ENCODE assay signal across 9 cellular contexts in the genomic region with DNA sequence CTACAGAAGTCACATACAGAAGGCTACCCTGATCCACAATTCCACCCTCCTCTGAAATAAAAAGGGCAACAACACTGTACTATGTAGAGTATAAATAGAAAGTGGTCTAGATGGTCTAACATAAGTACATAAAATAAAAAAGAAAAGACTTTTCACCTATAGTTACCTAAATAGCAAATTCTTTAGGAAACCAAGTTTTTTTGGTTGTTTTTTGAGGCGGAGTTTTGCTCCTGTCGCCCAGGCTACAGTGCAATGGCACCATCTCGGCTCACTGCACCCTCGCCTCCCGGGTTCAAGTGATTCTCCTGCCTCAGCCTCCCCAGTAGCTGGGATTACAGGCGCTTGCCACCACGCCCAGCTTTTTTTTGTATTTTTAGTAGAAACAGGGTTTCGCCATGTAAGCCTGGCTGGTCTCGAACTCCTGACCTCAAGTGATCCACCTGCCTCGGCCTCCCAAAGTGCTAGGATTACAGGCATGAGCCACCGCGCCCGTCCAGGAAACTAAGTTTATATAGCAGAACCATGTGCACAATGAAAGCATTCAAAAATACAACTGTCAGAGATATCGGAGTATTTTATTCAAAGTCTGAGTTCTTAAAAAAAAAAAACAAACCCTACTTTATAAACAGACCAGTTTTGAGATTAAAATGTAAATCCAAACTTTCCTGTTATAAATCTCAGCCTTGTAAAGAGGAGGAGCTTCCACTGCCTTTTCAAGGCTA. TPM values are rescaled to one million over a fixed set of nuclear protein-coding genes. Genes with fewer than 3 reads are reported as not detected.
A peak's percentile ranks its signal among the peaks of the same experiment; 100 is the strongest.
DNase-seq lines count a peak whose midpoint lies in the region; ATAC-seq, FAIRE-seq and TF ChIP-seq lines count a peak whose summit lies in the region.
"Had no signal": no experiment of that assay in that cellular context is flagged by ENCODE, and none has a peak within 500 bp of the region (broad histone marks: within the 10 kb centered on the region; RNA-seq: fewer than 3 reads in every experiment).

No MANE protein-coding gene starts in this region.

- H3K36me3 ChIP-seq in right atrium auricular region (no peaks in the 10 kb centered on the region), bronchial epithelial cell (ENCODE audit: control insufficient read depth, insufficient read depth, low read length) (peaks cover 4% of the 10 kb centered on the region), mucosa of rectum (ENCODE audit: control insufficient read depth in 2 of 2, insufficient read depth in 2 of 2, low read length in 2 of 2) (peaks cover 0 to 5% of the 10 kb centered on the region in 2 donors)

- H3K4me3 ChIP-seq in right atrium auricular region: peak overlapping the region; percentile 92 to 97
- peak overlapping the region; percentile 93 for H3K4me3 ChIP-seq in bronchial epithelial cell (ENCODE audit: low read depth, low read length)
- peak overlapping the region; percentile 76 to 89 for H3K4me3 ChIP-seq in mucosa of rectum (ENCODE audit: low read length in 2 of 2)

- H3K9ac ChIP-seq in mucosa of rectum (ENCODE audit: low read depth in 1 of 2, low read length in 2 of 2): peak overlapping the region in 1 of 2 donors; percentile 73

- H3K4me1 ChIP-seq in right atrium auricular region (peaks cover 0 to 33% of the 10 kb centered on the region in 2 donors), mucosa of rectum (ENCODE audit: control insufficient read depth in 2 of 2, insufficient read depth in 2 of 2, low read length in 2 of 2) (peaks cover 24 to 29% of the 10 kb centered on the region in 2 donors)

- intact Hi-C loops in cardiac septum (cut with DNase I): loop anchor here (2.0 to 10.0 kb wide), 5 partner anchors 82 to 393 kb away; a partner anchor contains a TSS

- DNase-seq in right atrium auricular region (ENCODE audit: low spot score) (no peak), cardiac septum (ENCODE audit: low spot score) (no peak), bronchial epithelial cell (ENCODE audit: low read depth) (no peak), NOMO-1 treated with dmso at 0.1 percent for 144 hours (lab: John Stamatoyannopoulos, UW; ENCODE audit: unreplicated experiment) (no peak), MV-4-11 (lab: John Stamatoyannopoulos, UW) (no peak)

- peak overlapping the region; percentile 100 for H3K27ac ChIP-seq in right atrium auricular region
- peak overlapping the region; percentile 99 for H3K27ac ChIP-seq in mucosa of rectum (ENCODE audit: low read depth in 2 of 2, low read length in 2 of 2)

- no peak for TF ChIP-seq CTCF in right atrium auricular region (IDR thresholded peaks at IDR 0.05)
- TF ChIP-seq CTCF in bronchial epithelial cell (IDR thresholded peaks at IDR 0.05; ENCODE audit: insufficient read depth, low read length, severe bottlenecking): no peak

- H3K27me3 ChIP-seq in right atrium auricular region (no peaks in the 10 kb centered on the region), bronchial epithelial cell (ENCODE audit: control insufficient read depth, insufficient read depth, low read length) (no peaks in the 10 kb centered on the region), mucosa of rectum (ENCODE audit: control insufficient read depth in 2 of 2, insufficient read depth in 2 of 2, low read length in 2 of 2) (no peaks in the 10 kb centered on the region)

- H3K9me3 ChIP-seq in right atrium auricular region: no peaks in the 10 kb centered on the region
- H3K9me3 ChIP-seq in mucosa of rectum (ENCODE audit: control insufficient read depth in 2 of 2, low read length in 2 of 2): no peaks in the 10 kb centered on the region

- no peak for ATAC-seq in GM19324 (IDR thresholded peaks at IDR 0.05; ENCODE audit: low FRiP score, unreplicated experiment)
- ATAC-seq in HG03280 (IDR thresholded peaks at IDR 0.05; ENCODE audit: unreplicated experiment): no peak

- FAIRE-seq in bronchial epithelial cell (lab: Jason Lieb, UNC): no peak
- FAIRE-seq: colon had no signal

RNA-seq across cellular contexts. Expression of a gene that starts 1.7 kb away (rescaled TPM):
- 10 to 100 TPM; 16.0 to 25.5 TPM for total RNA-seq in right atrium auricular region
- total RNA-seq in cardiac septum: 30.6 TPM
- 11.6 and 24.6 TPM in 2 replicates for total RNA-seq in bronchial epithelial cell
